10 cellular contexts compared by ENCODE assay signal in the genomic region with DNA sequence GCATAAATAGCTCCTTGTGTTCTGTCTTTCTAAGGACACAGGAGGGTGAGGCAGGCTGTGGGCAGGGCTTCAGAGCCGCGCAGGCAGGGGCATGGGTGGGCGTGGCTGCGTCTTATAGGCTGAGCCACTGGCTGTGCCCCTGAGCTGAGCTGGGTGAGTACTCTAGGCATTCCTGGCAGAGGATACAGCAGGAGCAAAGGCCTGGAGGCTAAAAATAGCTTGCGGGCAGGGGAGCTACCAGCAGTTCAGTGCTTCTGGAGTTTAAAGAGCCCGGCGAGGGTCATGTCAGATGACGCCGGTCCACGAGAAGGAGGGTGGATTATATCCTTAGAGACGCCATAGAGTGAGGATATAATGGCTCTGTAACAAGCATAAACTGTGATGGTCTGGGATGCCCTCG. TPM values are rescaled to one million over a fixed set of nuclear protein-coding genes. Genes with fewer than 3 reads are reported as not detected.
DNase-seq lines count a peak whose midpoint lies in the region; ATAC-seq, FAIRE-seq and TF ChIP-seq lines count a peak whose summit lies in the region.
"Had no signal": no experiment of that assay in that cellular context is flagged by ENCODE, and none has a peak within 500 bp of the region (broad histone marks: within the 10 kb centered on the region; RNA-seq: fewer than 3 reads in every experiment).

No MANE protein-coding gene starts in this region.

- H3K4me3 Mint-ChIP-seq in GM23338 (peak overlapping the region; percentile 12; the same call in 1 of the 3 replicates), mesothelial cell of epicardium (no peak overlapping the region)

- no peak overlapping the region for H3K27ac ChIP-seq in GM23338 (ENCODE audit: low read depth)
- H3K27ac ChIP-seq in SJSA1, result no peak overlapping the region
- H3K27ac ChIP-seq in pancreas, result no peak overlapping the region

- peak; percentile 90 for DNase-seq in GM23338 (ENCODE audit: low spot score)
- DNase-seq in SJSA1 (ENCODE audit: low read depth in 1 of 2, low spot score in 2 of 2), result peak; percentile 33 to 62
- peak; percentile 16 for DNase-seq in globus pallidus (ENCODE audit: low spot score)
- peak; percentile 61 to 85 (median 78) for DNase-seq in pancreas
- no peak for DNase-seq in mesothelial cell of epicardium (ENCODE audit: low spot score in 2 of 2, unreplicated experiment in 2 of 2)
- DNase-seq: NCI-H1092 had no signal

- H3K9me3 Mint-ChIP-seq in GM23338, result peaks cover 20% of the 10 kb centered on the region
- H3K9me3 Mint-ChIP-seq in mesothelial cell of epicardium, result peaks cover 19% of the 10 kb centered on the region

- H3K36me3 Mint-ChIP-seq in GM23338 (ENCODE audit: low read depth) (peaks cover 13% of the 10 kb centered on the region), mesothelial cell of epicardium (no peaks in the 10 kb centered on the region)

- WGBS in pancreas, 2 donors, result 17 to 26% methylated on average over 12 of the region's 12 CpGs

- H3K27me3 Mint-ChIP-seq in GM23338 (ENCODE audit: insufficient read depth, low read depth, poor library complexity) (peaks cover 1% of the 10 kb centered on the region), mesothelial cell of epicardium (ENCODE audit: low read depth) (peaks cover 15% of the 10 kb centered on the region)

- ATAC-seq in GM23338 (peak; percentile 99), pancreas (peak; percentile 94 to 100 (median 98)), HG03354 (IDR thresholded peaks at IDR 0.05; ENCODE audit: poor library complexity, severe bottlenecking, unreplicated experiment) (no peak), HG03521 (IDR thresholded peaks at IDR 0.05; ENCODE audit: unreplicated experiment) (no peak), GM21825 (IDR thresholded peaks at IDR 0.05; ENCODE audit: unreplicated experiment) (no peak)
- ATAC-seq: GM12878 had no signal

- H3K36me3 ChIP-seq in GM23338 (ENCODE audit: insufficient read depth) (no peaks in the 10 kb centered on the region), SJSA1 (no peaks in the 10 kb centered on the region), pancreas (no peaks in the 10 kb centered on the region)

- H3K4me2 ChIP-seq in GM23338, result peak overlapping the region; percentile 58

- H3F3A ChIP-seq in GM23338 (replicated peaks; ENCODE audit: low read depth), result no peaks in the 10 kb centered on the region

- H2AFZ ChIP-seq in GM23338, result peak overlapping the region; percentile 5; the same call in 1 of the 2 replicates

- no peak for FAIRE-seq in pancreas (lab: Jason Lieb, UNC)
- FAIRE-seq: GM12878 had no signal

- peak overlapping the region; percentile 90 for H3K27ac Mint-ChIP-seq in GM23338
- H3K27ac Mint-ChIP-seq in mesothelial cell of epicardium, result no peak overlapping the region

- H3K4me3 ChIP-seq in GM23338 (peak overlapping the region; percentile 31), SJSA1 (no peak overlapping the region), pancreas (no peak overlapping the region)
- H3K4me3 ChIP-seq: GM12878 had no signal

- H3K79me2 ChIP-seq in GM23338 (replicated peaks; ENCODE audit: insufficient read depth), result no peaks in the 10 kb centered on the region

- H3K9me3 ChIP-seq in SJSA1 (replicated peaks) (peaks cover 10% of the 10 kb centered on the region), pancreas (no peaks in the 10 kb centered on the region)

- H3K27me3 ChIP-seq in GM23338 (ENCODE audit: insufficient read depth), result no peaks in the 10 kb centered on the region
- peaks cover 6% of the 10 kb centered on the region; the same call in 1 of the 2 replicates for H3K27me3 ChIP-seq in SJSA1 (replicated peaks)
- no peaks in the 10 kb centered on the region for H3K27me3 ChIP-seq in pancreas

- intact Hi-C loops in pancreas (cut with DNase I), result no loop called here

- H3K9me2 ChIP-seq in GM23338 (ENCODE audit: insufficient read depth), result no peaks in the 10 kb centered on the region

- H3K4me1 Mint-ChIP-seq in GM23338, result peaks cover 17% of the 10 kb centered on the region
- peaks cover 7% of the 10 kb centered on the region for H3K4me1 Mint-ChIP-seq in mesothelial cell of epicardium

- TF ChIP-seq CTCF in GM23338 (conservative IDR thresholded peaks at IDR 0.05; ENCODE audit: low read depth in 2 of 2), result no peak
- TF ChIP-seq CTCF in pancreas (IDR thresholded peaks at IDR 0.05), result no peak
- no peak for TF ChIP-seq CTCF in mesothelial cell of epicardium (IDR thresholded peaks at IDR 0.05; ENCODE audit: unreplicated experiment)

- H4K20me1 ChIP-seq in GM23338 (replicated peaks; ENCODE audit: insufficient read depth), result no peaks in the 10 kb centered on the region

- H3K4me1 ChIP-seq in GM23338 (ENCODE audit: insufficient read depth), result peaks cover 12% of the 10 kb centered on the region
- peaks cover 10% of the 10 kb centered on the region; the same call in 1 of the 2 replicates for H3K4me1 ChIP-seq in SJSA1 (replicated peaks)
- H3K4me1 ChIP-seq in pancreas, result no peaks in the 10 kb centered on the region

TF ChIP-seq in GM23338, 12 proteins besides CTCF, POLR2A, EP300 and RAD21 (continues in another document):
- TF ChIP-seq, protein P1, sequence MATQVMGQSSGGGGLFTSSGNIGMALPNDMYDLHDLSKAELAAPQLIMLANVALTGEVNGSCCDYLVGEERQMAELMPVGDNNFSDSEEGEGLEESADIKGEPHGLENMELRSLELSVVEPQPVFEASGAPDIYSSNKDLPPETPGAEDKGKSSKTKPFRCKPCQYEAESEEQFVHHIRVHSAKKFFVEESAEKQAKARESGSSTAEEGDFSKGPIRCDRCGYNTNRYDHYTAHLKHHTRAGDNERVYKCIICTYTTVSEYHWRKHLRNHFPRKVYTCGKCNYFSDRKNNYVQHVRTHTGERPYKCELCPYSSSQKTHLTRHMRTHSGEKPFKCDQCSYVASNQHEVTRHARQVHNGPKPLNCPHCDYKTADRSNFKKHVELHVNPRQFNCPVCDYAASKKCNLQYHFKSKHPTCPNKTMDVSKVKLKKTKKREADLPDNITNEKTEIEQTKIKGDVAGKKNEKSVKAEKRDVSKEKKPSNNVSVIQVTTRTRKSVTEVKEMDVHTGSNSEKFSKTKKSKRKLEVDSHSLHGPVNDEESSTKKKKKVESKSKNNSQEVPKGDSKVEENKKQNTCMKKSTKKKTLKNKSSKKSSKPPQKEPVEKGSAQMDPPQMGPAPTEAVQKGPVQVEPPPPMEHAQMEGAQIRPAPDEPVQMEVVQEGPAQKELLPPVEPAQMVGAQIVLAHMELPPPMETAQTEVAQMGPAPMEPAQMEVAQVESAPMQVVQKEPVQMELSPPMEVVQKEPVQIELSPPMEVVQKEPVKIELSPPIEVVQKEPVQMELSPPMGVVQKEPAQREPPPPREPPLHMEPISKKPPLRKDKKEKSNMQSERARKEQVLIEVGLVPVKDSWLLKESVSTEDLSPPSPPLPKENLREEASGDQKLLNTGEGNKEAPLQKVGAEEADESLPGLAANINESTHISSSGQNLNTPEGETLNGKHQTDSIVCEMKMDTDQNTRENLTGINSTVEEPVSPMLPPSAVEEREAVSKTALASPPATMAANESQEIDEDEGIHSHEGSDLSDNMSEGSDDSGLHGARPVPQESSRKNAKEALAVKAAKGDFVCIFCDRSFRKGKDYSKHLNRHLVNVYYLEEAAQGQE (IDR thresholded peaks at IDR 0.05; ENCODE audit: unreplicated experiment), result no peak

RNA-seq across cellular contexts. Expression of a gene that starts 31.5 kb away (rescaled TPM):
- total RNA-seq in GM23338 (2014; rRNA removed; shearing (Covaris generic)), result 374 and 382 TPM in 2 replicates
- polyA plus RNA-seq in GM23338 (2016; fragmentation: Nextera tagmentation; extraction: Ambion mirVana) (284 and 331 TPM in 2 replicates), pancreas (10 to 100 TPM; 33.7 to 96.0 TPM)
- 327 and 408 TPM in 2 replicates for total RNA-seq in SJSA1 (2014; rRNA removed; shearing (Covaris generic))
- total RNA-seq in pancreas (100 to 1,000 TPM in 5 of 6 donors, 10 to 100 TPM in 1; 86.5 to 201 (median 152) TPM), mesothelial cell of epicardium (201 to 210 TPM (median 208 TPM) in 3 replicates)

Comparison
In these comparisons a context has a peak if more than half of its experiments do, and no peak if none do; other contexts are left out.
1. ATAC-seq: peak in GM23338 (single experiment) and pancreas (4 of 4); none in HG03354 (single experiment), HG03521 (single experiment) and GM21825 (single experiment).
2. DNase-seq: peak in GM23338 (single experiment), SJSA1 (2 of 2), globus pallidus (single experiment) and pancreas (6 of 6); none in mesothelial cell of epicardium (0 of 2).